In genomic region chr6:589090-589489, GRCh38 we compare ENCODE assay signal across 28 cellular contexts.
"Had no signal": no experiment of that assay in that cellular context is flagged by ENCODE, and none has a peak within 500 bp of the region (broad histone marks: within the 10 kb centered on the region; RNA-seq: fewer than 3 reads in every experiment).

No MANE protein-coding gene starts in this region.

- H3K9me3 Mint-ChIP-seq: activated naive CD4-positive, alpha-beta T cell treated with anti-CD3 and anti-CD28 coated beads, Interleukin-2, amount 50 U/mL, for 24 hours; activated naive CD8-positive, alpha-beta T cell treated with anti-CD3 and anti-CD28 coated beads, Interleukin-2, amount 50 U/mL, for 24 hours; central memory CD8-positive, alpha-beta T cell; dendritic cell treated with granulocyte-macrophage colony-stimulating factor and Interleukin-4, amounts not matched to agents 40 ng/mL and 50 ng/mL, for 4 days; endodermal cell; mesothelial cell of epicardium; naive thymus-derived CD8-positive, alpha-beta T cell; neural progenitor cell; T-helper 1 cell treated with Interleukin-12 subunit alpha and Interleukin-12 subunit beta and Interleukin-4 antibody, amounts not matched to agents 30 μg/mL and 1 μg/mL, for 36 hours had no signal

- H3K9ac ChIP-seq: neural progenitor cell, parathyroid adenoma, SK-N-SH had no signal

- H3K4me1 ChIP-seq: parathyroid adenoma, psoas muscle had no signal

- H3K27ac ChIP-seq: epithelial cell of prostate, neural progenitor cell, parathyroid adenoma, psoas muscle, testis, VCaP had no signal

- H3K9me3 ChIP-seq: psoas muscle, SK-N-SH, testis had no signal

- H2AFZ ChIP-seq: neural progenitor cell, parathyroid adenoma had no signal

- H3K27me3 ChIP-seq: neural progenitor cell, testis had no signal

- H3K4me2 ChIP-seq: neural progenitor cell, SK-N-SH had no signal

- H3K4me1 Mint-ChIP-seq: mesothelial cell of epicardium had no signal

- DNase-seq: activated CD4-positive, alpha-beta T cell treated with anti-CD3 and anti-CD28 coated beads for 48 hours; activated CD4-positive, alpha-beta T cell treated with anti-CD3 and anti-CD28 coated beads, Interleukin-2, amount 50 U/mL, for 48 hours; activated CD8-positive, alpha-beta memory T cell treated with anti-CD3 and anti-CD28 coated beads for 24 hours; activated gamma-delta T cell treated with Interleukin-2 at 50 U/mL for 16 hours; activated naive CD8-positive, alpha-beta T cell treated with anti-CD3 and anti-CD28 coated beads, Interleukin-2, amount 50 U/mL, for 24 hours; amygdala; endodermal cell; hypothalamus; mammary epithelial cell; naive thymus-derived CD8-positive, alpha-beta T cell; occipital lobe; psoas muscle; SK-N-SH; stimulated activated CD4-positive, alpha-beta T cell treated with anti-CD3 and anti-CD28 coated beads, Interleukin-2, amount 100 ng/mL, for 48 hours; stimulated activated naive CD4-positive, alpha-beta T cell treated with Interleukin-2 at 50 U/mL for 16 hours; SW 1271; T-helper 9 cell; testis had no signal

- H3K27ac Mint-ChIP-seq: activated naive CD4-positive, alpha-beta T cell treated with anti-CD3 and anti-CD28 coated beads, Interleukin-2, amount 50 U/mL, for 24 hours; activated naive CD8-positive, alpha-beta T cell treated with anti-CD3 and anti-CD28 coated beads, Interleukin-2, amount 50 U/mL, for 24 hours; dendritic cell treated with granulocyte-macrophage colony-stimulating factor and Interleukin-4, amounts not matched to agents 40 ng/mL and 50 ng/mL, for 4 days; endodermal cell; mesothelial cell of epicardium; neural progenitor cell; T-helper 1 cell treated with Interleukin-12 subunit alpha and Interleukin-12 subunit beta and Interleukin-4 antibody, amounts not matched to agents 30 μg/mL and 1 μg/mL, for 36 hours had no signal

- ATAC-seq: activated CD4-positive, CD25-positive, alpha-beta regulatory T cell treated with anti-CD3 and anti-CD28 coated beads, Interleukin-2, amount 50 U/mL, for 24 hours; activated naive CD8-positive, alpha-beta T cell treated with anti-CD3 and anti-CD28 coated beads, Interleukin-2, amount 50 U/mL, for 24 hours; naive thymus-derived CD8-positive, alpha-beta T cell; psoas muscle had no signal

- H3K4me3 ChIP-seq: neural progenitor cell, psoas muscle, testis had no signal

- H3K4me3 Mint-ChIP-seq: activated naive CD4-positive, alpha-beta T cell treated with anti-CD3 and anti-CD28 coated beads, Interleukin-2, amount 50 U/mL, for 24 hours; activated naive CD8-positive, alpha-beta T cell treated with anti-CD3 and anti-CD28 coated beads, Interleukin-2, amount 50 U/mL, for 24 hours; central memory CD8-positive, alpha-beta T cell; dendritic cell treated with granulocyte-macrophage colony-stimulating factor and Interleukin-4, amounts not matched to agents 40 ng/mL and 50 ng/mL, for 4 days; endodermal cell; mesothelial cell of epicardium; naive thymus-derived CD8-positive, alpha-beta T cell; neural progenitor cell; T-helper 1 cell treated with Interleukin-12 subunit alpha and Interleukin-12 subunit beta and Interleukin-4 antibody, amounts not matched to agents 30 μg/mL and 1 μg/mL, for 36 hours had no signal

- H3K36me3 ChIP-seq: neural progenitor cell had no signal

- H3K27me3 Mint-ChIP-seq: activated naive CD4-positive, alpha-beta T cell treated with anti-CD3 and anti-CD28 coated beads, Interleukin-2, amount 50 U/mL, for 24 hours; activated naive CD8-positive, alpha-beta T cell treated with anti-CD3 and anti-CD28 coated beads, Interleukin-2, amount 50 U/mL, for 24 hours; central memory CD8-positive, alpha-beta T cell; dendritic cell treated with granulocyte-macrophage colony-stimulating factor and Interleukin-4, amounts not matched to agents 40 ng/mL and 50 ng/mL, for 4 days; naive thymus-derived CD8-positive, alpha-beta T cell had no signal
